In the genomic region with DNA sequence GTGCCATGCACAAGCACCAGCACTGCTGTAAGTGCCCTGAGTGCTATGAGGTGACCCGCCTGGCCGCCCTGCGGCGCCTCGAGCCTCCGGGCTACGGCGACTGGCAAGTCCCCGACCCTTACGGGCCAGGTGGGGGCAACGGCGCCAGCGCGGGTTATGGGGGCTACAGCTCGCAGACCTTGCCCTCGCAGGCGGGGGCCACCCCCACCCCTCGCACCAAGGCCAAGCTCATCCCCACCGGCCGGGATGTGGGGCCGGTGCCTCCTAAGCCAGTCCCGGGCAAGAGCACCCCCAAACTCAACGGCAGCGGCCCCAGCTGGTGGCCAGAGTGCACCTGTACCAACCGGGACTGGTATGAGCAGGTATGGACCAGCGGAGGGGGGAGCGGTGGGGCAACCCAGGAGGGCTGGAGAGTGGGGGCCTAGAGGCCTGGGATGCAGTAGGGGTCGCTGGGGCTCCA, we compare ENCODE assay signal across 13 cellular contexts. TPM values are rescaled to one million over a fixed set of nuclear protein-coding genes. Genes with fewer than 3 reads are reported as not detected.
A peak's percentile ranks its signal among the peaks of the same experiment; 100 is the strongest.
DNase-seq lines count a peak whose midpoint lies in the region; ATAC-seq and TF ChIP-seq lines count a peak whose summit lies in the region.
"Had no signal": no experiment of that assay in that cellular context is flagged by ENCODE, and none has a peak within 500 bp of the region (broad histone marks: within the 10 kb centered on the region; RNA-seq: fewer than 3 reads in every experiment).

No MANE protein-coding gene starts in this region.

- TF ChIP-seq POLR2A in esophagus squamous epithelium (IDR thresholded peaks at IDR 0.05) (no peak), sigmoid colon (IDR thresholded peaks at IDR 0.05) (no peak)

- H3K9me3 ChIP-seq in esophagus squamous epithelium (no peaks in the 10 kb centered on the region), sigmoid colon (no peaks in the 10 kb centered on the region), A673 (ENCODE audit: low read depth, low read length, poor library complexity, severe bottlenecking) (no peaks in the 10 kb centered on the region)

- H3K27ac Mint-ChIP-seq in T-helper 2 cell treated with Interferon-gamma antibody and Interleukin-4, amounts not matched to agents 5 μg/mL and 100 μg/mL, for 36 hours, result no peak overlapping the region
- H3K27ac Mint-ChIP-seq: activated CD4-positive, alpha-beta T cell treated with anti-CD3 and anti-CD28 coated beads, Interleukin-2, amount 10 ng/mL, durations not matched to agents 24 days and 14 days had no signal

- H3K4me3 Mint-ChIP-seq in T-helper 2 cell treated with Interferon-gamma antibody and Interleukin-4, amounts not matched to agents 5 μg/mL and 100 μg/mL, for 36 hours, result no peak overlapping the region

- no peaks in the 10 kb centered on the region for H3K36me3 ChIP-seq in KMS-11 (ENCODE audit: insufficient read depth)
- no peaks in the 10 kb centered on the region for H3K36me3 ChIP-seq in esophagus squamous epithelium
- H3K36me3 ChIP-seq in sigmoid colon, result no peaks in the 10 kb centered on the region
- H3K36me3 ChIP-seq in A673 (ENCODE audit: insufficient read depth, low read length, poor library complexity, severe bottlenecking), result no peaks in the 10 kb centered on the region

- no peak overlapping the region for H3K27ac ChIP-seq in KMS-11
- no peak overlapping the region for H3K27ac ChIP-seq in esophagus squamous epithelium
- no peak overlapping the region for H3K27ac ChIP-seq in sigmoid colon
- no peak overlapping the region for H3K27ac ChIP-seq in A673 (ENCODE audit: low read depth, low read length, poor library complexity, severe bottlenecking)
- H3K27ac ChIP-seq: HL-60 had no signal

- peaks cover 53% of the 10 kb centered on the region for H3K27me3 Mint-ChIP-seq in T-helper 2 cell treated with Interferon-gamma antibody and Interleukin-4, amounts not matched to agents 5 μg/mL and 100 μg/mL, for 36 hours (ENCODE audit: low read depth)

- BruUV-seq in A673 (replicated peaks; lab: Mats Ljungman, UMichigan), result no TSS peak

- POLR2A ChIA-PET in A673 (lab: Charles Lee; ENCODE audit: low non-redundant PET), result no interaction called here

- H3K27me3 ChIP-seq in KMS-11 (ENCODE audit: insufficient read depth, low read depth) (no peaks in the 10 kb centered on the region), esophagus squamous epithelium (peaks cover 0 to 57% (median 0%) of the 10 kb centered on the region in 4 donors), sigmoid colon (peaks cover 7 to 17% (median 9%) of the 10 kb centered on the region in 3 donors), A673 (replicated peaks; ENCODE audit: insufficient read depth, low read depth, low read length, poor library complexity) (peaks cover 47% of the 10 kb centered on the region)

- no peaks in the 10 kb centered on the region for H3K9me3 Mint-ChIP-seq in T-helper 2 cell treated with Interferon-gamma antibody and Interleukin-4, amounts not matched to agents 5 μg/mL and 100 μg/mL, for 36 hours
- H3K9me3 Mint-ChIP-seq: activated CD4-positive, alpha-beta T cell treated with anti-CD3 and anti-CD28 coated beads, Interleukin-2, amount 10 ng/mL, durations not matched to agents 24 days and 14 days had no signal

- no peaks in the 10 kb centered on the region for H3K79me2 ChIP-seq in KMS-11 (ENCODE audit: insufficient read depth, low read depth)

- H4K20me1 ChIP-seq in KMS-11 (ENCODE audit: insufficient read depth), result no peaks in the 10 kb centered on the region

- DNase-seq in NCI-H524 (lab: John Stamatoyannopoulos, UW), result peak; percentile 12 to 40
- no peak for DNase-seq in NCI-H524 treated with DMSO at 0.1 percent for 48 hours (lab: John Stamatoyannopoulos, UW)
- no peak for DNase-seq in esophagus squamous epithelium (lab: John Stamatoyannopoulos, UW)
- no peak for DNase-seq in sigmoid colon
- DNase-seq in A673 (ENCODE audit: low spot score), result no peak
- no peak for DNase-seq in T-helper 2 cell treated with Interferon-gamma antibody and Interleukin-4, amounts not matched to agents 5 μg/mL and 100 μg/mL, for 36 hours (ENCODE audit: low spot score)
- DNase-seq: stimulated activated CD4-positive, alpha-beta T cell treated with anti-CD3 and anti-CD28 coated beads, Interleukin-12 subunit alpha, Interleukin-12 subunit beta, amount 100 ng/mL, for 4 hours had no signal

- intact Hi-C loops in esophagus squamous epithelium (cut with DNase I) (no loop called here), sigmoid colon (cut with DNase I) (no loop called here), A673 (cut with micrococcal nuclease; ENCODE audit: unreplicated experiment) (no loop called here)

- no peaks in the 10 kb centered on the region for H3K4me1 Mint-ChIP-seq in T-helper 2 cell treated with Interferon-gamma antibody and Interleukin-4, amounts not matched to agents 5 μg/mL and 100 μg/mL, for 36 hours (ENCODE audit: low read depth)

- CTCF ChIA-PET in A673 (lab: Charles Lee), result no interaction called here

- H3K36me3 Mint-ChIP-seq in T-helper 2 cell treated with Interferon-gamma antibody and Interleukin-4, amounts not matched to agents 5 μg/mL and 100 μg/mL, for 36 hours (ENCODE audit: low read depth), result no peaks in the 10 kb centered on the region

- H3K4me2 ChIP-seq in KMS-11, result 0 out of 2 replicates have a peak overlapping the region, but pooled peaks have one; percentile 25

- H3K4me1 ChIP-seq in KMS-11 (ENCODE audit: low read depth, poor library complexity, severe bottlenecking) (peaks cover 1% of the 10 kb centered on the region), esophagus squamous epithelium (peaks cover 0 to 11% (median 5%) of the 10 kb centered on the region in 3 donors), sigmoid colon (peaks cover 0 to 8% (median 5%) of the 10 kb centered on the region in 4 donors), A673 (ENCODE audit: insufficient read depth, low read length, poor library complexity, severe bottlenecking) (no peaks in the 10 kb centered on the region)

- no CpG with 5 or more reads among the region's 28 CpGs for WGBS in esophagus squamous epithelium, 2 donors
- WGBS in sigmoid colon, 2 donors, result 5 to 7% methylated on average over 28 of the region's 28 CpGs

- ATAC-seq in GM21390 (IDR thresholded peaks at IDR 0.05; ENCODE audit: unreplicated experiment), result no peak
- ATAC-seq: left lobe of liver had no signal

- peak overlapping the region; percentile 38 for H2AFZ ChIP-seq in KMS-11 (ENCODE audit: low read depth)

- H3K4me3 ChIP-seq in KMS-11 (IDR thresholded peaks at IDR 0.05; ENCODE audit: insufficient read depth, low read depth, low read length), result no peak overlapping the region
- H3K4me3 ChIP-seq in esophagus squamous epithelium, result peak overlapping the region in 3 of 4 donors; percentile 1 to 56 (median 28)
- H3K4me3 ChIP-seq in sigmoid colon, result peak overlapping the region in 3 of 4 donors; percentile 7 to 32 (median 21)
- no peak overlapping the region for H3K4me3 ChIP-seq in A673 (ENCODE audit: low read depth, low read length, poor library complexity, severe bottlenecking)

- no peak for TF ChIP-seq EP300 in sigmoid colon (IDR thresholded peaks at IDR 0.05)

- TF ChIP-seq CTCF in KMS-11 (conservative IDR thresholded peaks at IDR 0.05; ENCODE audit: low read depth, low read length), result no peak
- TF ChIP-seq CTCF in esophagus squamous epithelium (IDR thresholded peaks at IDR 0.05), result no peak
- no peak for TF ChIP-seq CTCF in sigmoid colon (IDR thresholded peaks at IDR 0.05)
- TF ChIP-seq CTCF in A673 (conservative IDR thresholded peaks at IDR 0.05; ENCODE audit: low read depth, low read length), result no peak

- no peak overlapping the region for H3K9ac ChIP-seq in KMS-11

RNA-seq across cellular contexts. Expression of gene DLG3, which starts 0.6 kb away (rescaled TPM):
- total RNA-seq in esophagus squamous epithelium, result 10 to 100 TPM; 20.8 to 36.7 (median 28.3) TPM
- 10 to 100 TPM; 12.5 to 24.0 (median 21.6) TPM for total RNA-seq in sigmoid colon
- 10 to 100 TPM; 24.0 to 35.2 (median 32.8) TPM for polyA plus RNA-seq in sigmoid colon
- total RNA-seq in A673 (2021), result 32.8 and 34.0 TPM in 2 replicates

RNA-seq across cellular contexts. Expression of gene GDPD2, which starts 22.1 kb away (rescaled TPM):
- 1 to 10 TPM in 2 of 4 donors, not detected in 2; 1.3 to 2.3 TPM for total RNA-seq in esophagus squamous epithelium
- not detected for total RNA-seq in sigmoid colon
- 1 to 10 TPM; 2.3 to 8.7 (median 3.0) TPM for polyA plus RNA-seq in sigmoid colon
- total RNA-seq in A673 (2021), result 0.68 and 0.84 TPM in 2 replicates
- total RNA-seq: left lobe of liver, M059J had no signal

Comparison
In these comparisons a context has a peak if more than half of its experiments do, and no peak if none do; other contexts are left out.
1. DNase-seq: peak in NCI-H524 (2 of 2); none in NCI-H524 treated with DMSO at 0.1 percent for 48 hours (single experiment), esophagus squamous epithelium (single experiment), sigmoid colon (single experiment), A673 (single experiment) and T-helper 2 cell treated with Interferon-gamma antibody and Interleukin-4, amounts not matched to agents 5 μg/mL and 100 μg/mL, for 36 hours (single experiment).
2. H3K4me3 ChIP-seq: peak in esophagus squamous epithelium (3 of 4) and sigmoid colon (3 of 4); none in KMS-11 (single experiment) and A673 (single experiment).